Comparison of ENCODE assay signal across 1 cellular context in genomic region chr1:54355931-54356679, GRCh38.
TF ChIP-seq lines count a peak whose summit lies in the region.

No MANE protein-coding gene starts in this region.

TF ChIP-seq in K562, 482 proteins besides CTCF, POLR2A, EP300 and RAD21 (continued from another document and continues in another):
- TF ChIP-seq PRDM10 (IDR thresholded peaks at IDR 0.05; ENCODE audit: partially characterized antibody), result peak; percentile 35
- TF ChIP-seq HDAC1 (IDR thresholded peaks at IDR 0.05), result 0 out of 4 replicates have a peak, but pooled peaks of 1 of the 2 experiments have one; percentile 28
- peak in 1 of 2 experiments; percentile 91; a peak in 2 of 4 replicates for TF ChIP-seq RCOR1 (IDR thresholded peaks at IDR 0.05; ENCODE audit: borderline replicate concordance in 1 of 2, low read depth in 2 of 2, low read length in 2 of 2)
- TF ChIP-seq SMARCA4 (IDR thresholded peaks at IDR 0.05), result peak; percentile 59; the same call in 1 of the 2 replicates
- TF ChIP-seq THRAP3 (IDR thresholded peaks at IDR 0.05; ENCODE audit: borderline replicate concordance), result no peak
- TF ChIP-seq ESRRA (IDR thresholded peaks at IDR 0.05; ENCODE audit: borderline replicate concordance, low read depth), result peak; percentile 21; the same call in 1 of the 2 replicates
- no peak for TF ChIP-seq SRSF7 (optimal IDR thresholded peaks at IDR 0.05; ENCODE audit: low read depth, low read length)
- no peak for TF ChIP-seq BCOR (IDR thresholded peaks at IDR 0.05)
- TF ChIP-seq MAFK (IDR thresholded peaks at IDR 0.05; ENCODE audit: low read length), result no peak
- peak; percentile 11 for TF ChIP-seq SAP30 (IDR thresholded peaks at IDR 0.05; ENCODE audit: borderline replicate concordance, insufficient read depth, low read depth, low read length, poor library complexity, severe bottlenecking)
- no peak for TF ChIP-seq FOXJ3 (CRISPR knock-in tag; IDR thresholded peaks at IDR 0.05)
- TF ChIP-seq GATA2 (CRISPR knock-in tag; IDR thresholded peaks at IDR 0.05), result peak; percentile 73
- no peak for TF ChIP-seq TFE3 (CRISPR knock-in tag; IDR thresholded peaks at IDR 0.05)
- TF ChIP-seq ZNF24 (IDR thresholded peaks at IDR 0.05), result peak; percentile 54; the same call in 1 of the 2 replicates
- peak; percentile 98 for TF ChIP-seq RFX1 (IDR thresholded peaks at IDR 0.05)
- peak; percentile 61 for TF ChIP-seq ZBTB33 (CRISPR knock-in tag; IDR thresholded peaks at IDR 0.05)
- TF ChIP-seq NEUROD1 (IDR thresholded peaks at IDR 0.05; ENCODE audit: borderline replicate concordance, low read depth, low read length, partially characterized antibody), result peak; percentile 25
- peak; percentile 72 for TF ChIP-seq RBM39 (optimal IDR thresholded peaks at IDR 0.05; ENCODE audit: low read depth, low read length)
- peak; percentile 34; the same call in 1 of the 2 replicates for TF ChIP-seq MTA2 (IDR thresholded peaks at IDR 0.05; ENCODE audit: low read depth)
- no peak for TF ChIP-seq ATF3 (IDR thresholded peaks at IDR 0.05)
- peak; percentile 50; the same call in 1 of the 2 replicates for TF ChIP-seq ATF3 (CRISPR knock-in tag; conservative IDR thresholded peaks at IDR 0.05)
- TF ChIP-seq ZEB2 (IDR thresholded peaks at IDR 0.05), result peak; percentile 80; the same call in 1 of the 2 replicates
- no peak for TF ChIP-seq HEY1 (CRISPR knock-in tag; IDR thresholded peaks at IDR 0.05; ENCODE audit: borderline replicate concordance)
- TF ChIP-seq ATF1 (CRISPR knock-in tag; IDR thresholded peaks at IDR 0.05), result no peak
- 0 out of 2 replicates have a peak, but pooled peaks have one; percentile 16 for TF ChIP-seq ATF1 (tag; IDR thresholded peaks at IDR 0.05)
- TF ChIP-seq RB1 (IDR thresholded peaks at IDR 0.05; ENCODE audit: low read depth), result 0 out of 2 replicates have a peak, but pooled peaks have one; percentile 35
- peak; percentile 94 for TF ChIP-seq MXI1 (IDR thresholded peaks at IDR 0.05; ENCODE audit: low read depth, low read length)
- peak in 1 of 2 experiments; percentile 46; a peak in 2 of 4 replicates for TF ChIP-seq MNT (conservative IDR thresholded peaks at IDR 0.05)
- no peak for TF ChIP-seq NR0B1 (IDR thresholded peaks at IDR 0.05; ENCODE audit: partially characterized antibody)
- peak; percentile 47; the same call in 1 of the 2 replicates for TF ChIP-seq TCF3 (CRISPR knock-in tag; IDR thresholded peaks at IDR 0.05)
- 0 out of 2 replicates have a peak, but pooled peaks have one; percentile 59 for TF ChIP-seq RNF2 (IDR thresholded peaks at IDR 0.05)
- TF ChIP-seq CBFA2T2 (conservative IDR thresholded peaks at IDR 0.05), result peak; percentile 36; the same call in 1 of the 2 replicates
- no peak for TF ChIP-seq ZMIZ1 (IDR thresholded peaks at IDR 0.05; ENCODE audit: low read depth in 2 of 2, low read length in 2 of 2)
- TF ChIP-seq CTBP1 (IDR thresholded peaks at IDR 0.05; ENCODE audit: borderline replicate concordance), result peak; percentile 89
- TF ChIP-seq C11orf30 (IDR thresholded peaks at IDR 0.05; ENCODE audit: low read depth), result no peak
- TF ChIP-seq NKRF (IDR thresholded peaks at IDR 0.05; ENCODE audit: borderline replicate concordance), result peak; percentile 29; the same call in 1 of the 2 replicates
- no peak for TF ChIP-seq ZNF354B (CRISPR knock-in tag; IDR thresholded peaks at IDR 0.05)
- TF ChIP-seq TFAP4 (CRISPR knock-in tag; IDR thresholded peaks at IDR 0.05; ENCODE audit: borderline replicate concordance), result peak; percentile 39; the same call in 1 of the 2 replicates
- TF ChIP-seq ZNF143 (CRISPR knock-in tag; IDR thresholded peaks at IDR 0.05), result no peak
- 0 out of 2 replicates have a peak, but pooled peaks have one; percentile 26 for TF ChIP-seq VEZF1 (CRISPR knock-in tag; IDR thresholded peaks at IDR 0.05)
